Comparison of ENCODE assay signal across 3 cellular contexts in genomic region chr5:158496624-158497023, GRCh38.
TF ChIP-seq lines count a peak whose summit lies in the region.

No MANE protein-coding gene starts in this region.

TF ChIP-seq in GM23338, 12 proteins besides CTCF, POLR2A, EP300 and RAD21 (continues in another document):
- TF ChIP-seq ZNF462 (CRISPR knock-in tag; IDR thresholded peaks at IDR 0.05), result no peak
- no peak for TF ChIP-seq EZH2phosphoT487 (IDR thresholded peaks at IDR 0.05; ENCODE audit: unreplicated experiment)
- TF ChIP-seq POLR2AphosphoS5 (IDR thresholded peaks at IDR 0.05; ENCODE audit: low read depth), result no peak
- no peak for TF ChIP-seq NANOG (IDR thresholded peaks at IDR 0.05; ENCODE audit: borderline replicate concordance)

TF ChIP-seq in IMR-90, 13 proteins besides CTCF, POLR2A, EP300 and RAD21:
- TF ChIP-seq RFX5 (IDR thresholded peaks at IDR 0.05; ENCODE audit: low read depth, low read length) (no peak), MAZ (IDR thresholded peaks at IDR 0.05; ENCODE audit: borderline replicate concordance, low read depth, low read length) (no peak), SMC3 (IDR thresholded peaks at IDR 0.05; ENCODE audit: low read depth, low read length) (no peak), CEBPB (IDR thresholded peaks at IDR 0.05; ENCODE audit: low read depth, low read length) (0 out of 2 replicates have a peak, but pooled peaks have one; percentile 20), MAFK (IDR thresholded peaks at IDR 0.05; ENCODE audit: low read depth, low read length) (no peak), MXI1 (IDR thresholded peaks at IDR 0.05; ENCODE audit: borderline replicate concordance, low read depth, low read length) (no peak), NFE2L2 (IDR thresholded peaks at IDR 0.05; ENCODE audit: low read depth, low read length) (no peak)
TF ChIP-seq in IMR-90: peak in this region for 1.

TF ChIP-seq in neural cell, 6 proteins besides CTCF, POLR2A, EP300 and RAD21:
- no peak for TF ChIP-seq SMC3 (conservative IDR thresholded peaks at IDR 0.05; ENCODE audit: poor library complexity)
- peak; percentile 57 for TF ChIP-seq POLR2AphosphoS5 (IDR thresholded peaks at IDR 0.05)
- peak; percentile 95 for TF ChIP-seq REST (IDR thresholded peaks at IDR 0.05; ENCODE audit: borderline replicate concordance)
